In the genomic region with DNA sequence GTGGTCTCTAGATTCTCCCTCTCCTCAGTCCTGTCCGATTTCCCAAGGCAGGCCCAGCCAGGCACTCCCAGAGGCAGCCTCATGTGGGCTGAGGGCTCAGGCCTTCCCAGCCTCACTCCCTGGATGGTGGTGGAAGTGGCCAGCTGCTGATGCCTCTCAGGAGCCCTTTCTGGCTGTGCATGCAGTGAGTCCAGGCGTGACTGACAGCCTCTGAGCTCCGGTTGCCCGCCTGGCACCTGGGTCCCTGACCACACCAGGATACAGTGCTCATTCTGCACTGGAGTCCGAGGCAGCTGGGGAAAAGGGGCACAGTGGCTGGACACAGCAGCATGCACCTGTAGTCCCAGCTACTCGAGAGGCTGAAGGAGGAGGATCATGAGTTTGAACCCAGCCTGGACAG, we compare ENCODE assay signal across 26 cellular contexts.
"Had no signal": no experiment of that assay in that cellular context is flagged by ENCODE, and none has a peak within 500 bp of the region (broad histone marks: within the 10 kb centered on the region; RNA-seq: fewer than 3 reads in every experiment).

No MANE protein-coding gene starts in this region.

- H3K27ac ChIP-seq: esophagus squamous epithelium, lower lobe of right lung, parathyroid adenoma, sigmoid colon, skin epidermis, spleen, thoracic aorta, transverse colon, upper lobe of right lung, uterus had no signal

- H3K4me1 ChIP-seq: parathyroid adenoma, sigmoid colon, spleen, upper lobe of right lung, uterus had no signal

- H2AFZ ChIP-seq: parathyroid adenoma had no signal

- H3K4me1 Mint-ChIP-seq: immature natural killer cell; naive B cell; stimulated activated naive B cell treated with anti-CD40 and anti-IgM and Interleukin-4, amounts not matched to agents 10 μg/mL and 1 μg/mL and 100 μg/mL, for 72 hours had no signal

- H3K4me3 Mint-ChIP-seq: effector memory CD8-positive, alpha-beta T cell; immature natural killer cell; naive B cell; natural killer cell treated with Interleukin-12 subunit alpha and Interleukin-12 subunit beta and Interleukin-15 and Interleukin-18, amount 100 ng/mL, for 72 hours; neural crest cell; stimulated activated naive B cell treated with anti-CD40 and anti-IgM and Interleukin-4, amounts not matched to agents 10 μg/mL and 1 μg/mL and 100 μg/mL, for 72 hours; stimulated activated naive CD8-positive, alpha-beta T cell treated with anti-CD3 and anti-CD28 coated beads, Interleukin-15, Interleukin-2, amounts not matched to agents 100 ng/mL and 50 ng/mL, for 24 hours had no signal

- H3K9ac ChIP-seq: parathyroid adenoma had no signal

- H3K4me3 ChIP-seq: esophagus squamous epithelium, lower lobe of right lung, sigmoid colon, skin epidermis, spleen, thoracic aorta, transverse colon, upper lobe of right lung, uterus had no signal

- H3K9me3 ChIP-seq: esophagus squamous epithelium, lower lobe of right lung, sigmoid colon, spleen, thoracic aorta, transverse colon, upper lobe of right lung, uterus had no signal

- H3K27me3 ChIP-seq: esophagus squamous epithelium, sigmoid colon, spleen, transverse colon, upper lobe of right lung, uterus had no signal

- H3K36me3 ChIP-seq: esophagus squamous epithelium, lower lobe of right lung, sigmoid colon, spleen, thoracic aorta, transverse colon, upper lobe of right lung, uterus had no signal

- H3K27ac Mint-ChIP-seq: effector memory CD8-positive, alpha-beta T cell; immature natural killer cell; naive B cell; natural killer cell treated with Interleukin-12 subunit alpha and Interleukin-12 subunit beta and Interleukin-15 and Interleukin-18, amount 100 ng/mL, for 72 hours; progenitor cell of endocrine pancreas; stimulated activated naive B cell treated with anti-CD40 and anti-IgM and Interleukin-4, amounts not matched to agents 10 μg/mL and 1 μg/mL and 100 μg/mL, for 72 hours; stimulated activated naive CD8-positive, alpha-beta T cell treated with anti-CD3 and anti-CD28 coated beads, Interleukin-15, Interleukin-2, amounts not matched to agents 100 ng/mL and 50 ng/mL, for 24 hours had no signal

- DNase-seq: cortex of kidney; effector memory CD8-positive, alpha-beta T cell; erythroblast; esophagus squamous epithelium; foreskin melanocyte; hypothalamus; immature natural killer cell; islet precursor cell; left ventricle myocardium superior; lower lobe of right lung; naive B cell; right cardiac atrium; sigmoid colon; spleen; stimulated activated CD4-positive, alpha-beta T cell treated with anti-CD3 and anti-CD28 coated beads, Interleukin-4, amount 100 ng/mL, for 4 hours; stimulated activated naive B cell treated with anti-CD40 and anti-IgM and Interleukin-4, amounts not matched to agents 10 μg/mL and 1 μg/mL and 100 μg/mL, for 72 hours; transverse colon; upper lobe of right lung; uterus had no signal

- H3K36me3 Mint-ChIP-seq: immature natural killer cell; naive B cell; natural killer cell treated with Interleukin-12 subunit alpha and Interleukin-12 subunit beta and Interleukin-15 and Interleukin-18, amount 100 ng/mL, for 72 hours; stimulated activated naive B cell treated with anti-CD40 and anti-IgM and Interleukin-4, amounts not matched to agents 10 μg/mL and 1 μg/mL and 100 μg/mL, for 72 hours had no signal

- ATAC-seq: effector memory CD8-positive, alpha-beta T cell; left ventricle myocardium superior; lower lobe of right lung; right cardiac atrium; stimulated activated naive B cell treated with anti-CD40 and anti-IgM and Interleukin-4, amounts not matched to agents 10 μg/mL and 1 μg/mL and 100 μg/mL, for 72 hours; upper lobe of right lung had no signal

- H3K9me3 Mint-ChIP-seq: effector memory CD8-positive, alpha-beta T cell; immature natural killer cell; naive B cell; natural killer cell treated with Interleukin-12 subunit alpha and Interleukin-12 subunit beta and Interleukin-15 and Interleukin-18, amount 100 ng/mL, for 72 hours; neural crest cell; stimulated activated naive B cell treated with anti-CD40 and anti-IgM and Interleukin-4, amounts not matched to agents 10 μg/mL and 1 μg/mL and 100 μg/mL, for 72 hours; stimulated activated naive CD8-positive, alpha-beta T cell treated with anti-CD3 and anti-CD28 coated beads, Interleukin-15, Interleukin-2, amounts not matched to agents 100 ng/mL and 50 ng/mL, for 24 hours had no signal

- H3K27me3 Mint-ChIP-seq: naive B cell; progenitor cell of endocrine pancreas; stimulated activated naive B cell treated with anti-CD40 and anti-IgM and Interleukin-4, amounts not matched to agents 10 μg/mL and 1 μg/mL and 100 μg/mL, for 72 hours had no signal
